17 cellular contexts compared by ENCODE assay signal in the genomic region with DNA sequence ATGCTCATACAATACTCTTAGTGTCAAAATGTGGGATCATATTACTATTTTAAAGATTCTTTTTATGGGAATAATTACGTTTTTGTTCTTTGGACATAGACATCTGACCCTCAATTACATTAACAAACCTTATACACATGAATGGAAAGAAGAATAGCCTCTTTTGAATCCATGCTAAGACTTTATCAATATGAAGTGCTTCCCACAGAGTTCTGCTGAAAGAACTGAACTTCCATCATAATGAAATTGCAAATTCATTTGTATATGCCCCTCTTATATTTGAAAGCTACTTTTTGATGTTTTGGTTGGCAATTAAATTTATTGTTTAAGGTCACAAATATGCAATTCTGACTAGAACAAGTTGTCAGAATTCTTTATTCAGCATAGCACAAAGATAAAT.
DNase-seq lines count a peak whose midpoint lies in the region; ATAC-seq and TF ChIP-seq lines count a peak whose summit lies in the region.
"Had no signal": no experiment of that assay in that cellular context is flagged by ENCODE, and none has a peak within 500 bp of the region (broad histone marks: within the 10 kb centered on the region; RNA-seq: fewer than 3 reads in every experiment).

No MANE protein-coding gene starts in this region.

- H3K4me3 ChIP-seq in HUES48 (ENCODE audit: low read depth, low read length) (no peak overlapping the region), Karpas-422 (ENCODE audit: low read length) (no peak overlapping the region), aorta (ENCODE audit: low read length in 2 of 2) (no peak overlapping the region)
- H3K4me3 ChIP-seq: HAP-1 had no signal

- CTCF ChIA-PET in WTC11 (lab: Charles Lee) = no interaction called here

- H4K20me1 ChIP-seq in Karpas-422 (ENCODE audit: insufficient read depth, low read depth, low read length) = no peaks in the 10 kb centered on the region

- H3K27ac ChIP-seq in HUES48 (ENCODE audit: low read depth, low read length) (peak overlapping the region; percentile 58), Karpas-422 (ENCODE audit: low read length) (peak overlapping the region; percentile 96), aorta (ENCODE audit: low read depth in 1 of 2, low read length in 2 of 2) (no peak overlapping the region)
- H3K27ac ChIP-seq: C4-2B had no signal

- H3K4me3 Mint-ChIP-seq in WTC11 = peak overlapping the region; percentile 29
- H3K4me3 Mint-ChIP-seq: CD4-positive, alpha-beta T cell; IgD-negative memory B cell had no signal

- H3K27me3 Mint-ChIP-seq in WTC11 (ENCODE audit: low read depth) = no peaks in the 10 kb centered on the region
- H3K27me3 Mint-ChIP-seq: CD4-positive, alpha-beta T cell; IgD-negative memory B cell had no signal

- DNase-seq in Karpas-422 = no peak
- no peak for DNase-seq in WTC11 (ENCODE audit: low spot score)
- DNase-seq in aorta = no peak
- no peak for DNase-seq in GM19238 (ENCODE audit: insufficient read length, low spot score)
- DNase-seq: ACHN; AML-193; CD4-positive, alpha-beta T cell; DMS153; DMS79; GDM1; KBM-7 had no signal

- no peaks in the 10 kb centered on the region for H3K36me3 Mint-ChIP-seq in WTC11
- H3K36me3 Mint-ChIP-seq: IgD-negative memory B cell had no signal

- H3K79me2 ChIP-seq in Karpas-422 (ENCODE audit: low read length) = peaks cover 41% of the 10 kb centered on the region

- H3K36me3 ChIP-seq in HUES48 (ENCODE audit: control insufficient read depth, insufficient read depth, low read length) (no peaks in the 10 kb centered on the region), Karpas-422 (ENCODE audit: insufficient read depth, low read length) (peaks cover 9% of the 10 kb centered on the region), aorta (ENCODE audit: control insufficient read depth in 1 of 2, insufficient read depth in 2 of 2, low read length in 1 of 2) (no peaks in the 10 kb centered on the region)
- H3K36me3 ChIP-seq: HAP-1 had no signal

- H3K27ac Mint-ChIP-seq in WTC11 = no peak overlapping the region
- H3K27ac Mint-ChIP-seq: CD4-positive, alpha-beta T cell; IgD-negative memory B cell had no signal

- 31 to 48% methylated on average over 1 of the region's 1 CpG for WGBS in aorta, 2 donors

- ATAC-seq in WTC11 (no peak), aorta (ENCODE audit: low FRiP score) (no peak), GM19395 (IDR thresholded peaks at IDR 0.05; ENCODE audit: unreplicated experiment) (no peak)
- ATAC-seq: HepG2 had no signal

- H2AFZ ChIP-seq in Karpas-422 (ENCODE audit: low read length) = no peak overlapping the region

- H3K4me2 ChIP-seq in Karpas-422 (ENCODE audit: low read depth, low read length, poor library complexity, severe bottlenecking) = no peak overlapping the region

- TF ChIP-seq CTCF in WTC11 (IDR thresholded peaks at IDR 0.05) = no peak

- peaks cover 62% of the 10 kb centered on the region for H3K4me1 Mint-ChIP-seq in WTC11

- POLR2A ChIA-PET in WTC11 (lab: Charles Lee) = no interaction called here

- H3K4me1 ChIP-seq in HUES48 (ENCODE audit: control insufficient read depth, insufficient read depth, low read length) (peaks cover 43% of the 10 kb centered on the region), Karpas-422 (ENCODE audit: low read length) (peaks cover 75% of the 10 kb centered on the region), aorta (ENCODE audit: control insufficient read depth in 1 of 2, insufficient read depth in 2 of 2, low read length in 2 of 2) (no peaks in the 10 kb centered on the region)

- H3K27me3 ChIP-seq in HUES48 (ENCODE audit: control insufficient read depth, insufficient read depth, low read length) (no peaks in the 10 kb centered on the region), Karpas-422 (ENCODE audit: low read length) (no peaks in the 10 kb centered on the region), aorta (ENCODE audit: control insufficient read depth in 1 of 2, insufficient read depth in 2 of 2, low read length in 1 of 2) (no peaks in the 10 kb centered on the region)

- intact Hi-C loops in aorta (cut with DNase I) = loop anchor here (5.0 kb wide), 2 partner anchors 355 to 420 kb away; no protein-coding TSS in a partner anchor

- H3K9ac ChIP-seq in HUES48 (ENCODE audit: low read depth, low read length) (no peak overlapping the region), Karpas-422 (ENCODE audit: low read length) (no peak overlapping the region)

- H3K9me2 ChIP-seq in Karpas-422 (replicated peaks; ENCODE audit: insufficient read depth, low read length) = no peaks in the 10 kb centered on the region

- H3K9me3 Mint-ChIP-seq in WTC11 = 0 out of 2 replicates have a peak, but pooled peaks cover 3% of the 10 kb centered on the region
- H3K9me3 Mint-ChIP-seq: CD4-positive, alpha-beta T cell; IgD-negative memory B cell had no signal

- H3K9me3 ChIP-seq in HUES48 (ENCODE audit: control insufficient read depth, insufficient read depth, low read length) = no peaks in the 10 kb centered on the region
- H3K9me3 ChIP-seq in Karpas-422 (ENCODE audit: low read length) = no peaks in the 10 kb centered on the region
- H3K9me3 ChIP-seq in aorta (ENCODE audit: control insufficient read depth, low read length) = no peaks in the 10 kb centered on the region
- H3K9me3 ChIP-seq: HAP-1 had no signal

TF ChIP-seq in WTC11, 78 proteins besides CTCF, POLR2A, EP300 and RAD21:
- TF ChIP-seq, protein P1, sequence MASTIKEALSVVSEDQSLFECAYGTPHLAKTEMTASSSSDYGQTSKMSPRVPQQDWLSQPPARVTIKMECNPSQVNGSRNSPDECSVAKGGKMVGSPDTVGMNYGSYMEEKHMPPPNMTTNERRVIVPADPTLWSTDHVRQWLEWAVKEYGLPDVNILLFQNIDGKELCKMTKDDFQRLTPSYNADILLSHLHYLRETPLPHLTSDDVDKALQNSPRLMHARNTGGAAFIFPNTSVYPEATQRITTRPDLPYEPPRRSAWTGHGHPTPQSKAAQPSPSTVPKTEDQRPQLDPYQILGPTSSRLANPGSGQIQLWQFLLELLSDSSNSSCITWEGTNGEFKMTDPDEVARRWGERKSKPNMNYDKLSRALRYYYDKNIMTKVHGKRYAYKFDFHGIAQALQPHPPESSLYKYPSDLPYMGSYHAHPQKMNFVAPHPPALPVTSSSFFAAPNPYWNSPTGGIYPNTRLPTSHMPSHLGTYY (CRISPR knock-in tag; IDR thresholded peaks at IDR 0.05) = no peak
- no peak for TF ChIP-seq GTF2I (CRISPR knock-in tag; conservative IDR thresholded peaks at IDR 0.05)
- no peak for TF ChIP-seq RELA (CRISPR knock-in tag; IDR thresholded peaks at IDR 0.05; ENCODE audit: borderline replicate concordance)
- TF ChIP-seq, protein P2, sequence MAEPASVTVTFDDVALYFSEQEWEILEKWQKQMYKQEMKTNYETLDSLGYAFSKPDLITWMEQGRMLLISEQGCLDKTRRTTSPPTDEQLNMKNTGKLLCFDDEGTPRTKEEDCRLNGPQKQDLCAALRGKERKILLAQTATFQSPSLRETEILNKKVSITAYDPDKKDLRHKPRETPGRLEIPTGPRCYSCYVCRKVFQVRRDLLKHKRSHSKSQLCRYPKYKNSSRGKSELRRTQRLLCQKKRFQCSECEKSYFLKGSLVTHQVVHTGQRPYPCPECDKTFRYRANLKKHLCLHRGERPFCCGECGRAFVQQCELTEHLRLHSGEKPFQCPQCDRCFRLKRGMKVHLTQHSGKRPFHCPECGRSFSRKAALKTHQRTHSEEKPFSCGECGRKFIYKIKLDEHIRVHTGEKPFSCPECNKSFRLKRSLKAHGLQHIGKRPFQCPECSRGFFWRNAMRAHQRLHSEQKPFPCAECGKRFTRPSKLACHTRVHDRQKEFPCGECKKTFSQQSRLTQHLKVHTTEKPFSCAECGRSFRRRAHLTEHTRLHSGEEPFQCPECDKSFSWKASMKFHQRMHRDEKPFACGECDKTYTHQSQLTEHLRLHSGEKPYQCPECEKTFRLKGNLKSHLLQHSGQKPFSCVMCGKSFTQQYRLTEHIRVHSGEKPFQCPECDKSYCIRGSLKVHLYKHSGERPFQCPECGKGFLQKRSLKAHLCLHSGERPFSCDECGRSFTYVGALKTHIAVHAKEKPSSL (CRISPR knock-in tag; conservative IDR thresholded peaks at IDR 0.05) = no peak
- TF ChIP-seq EMX1 (CRISPR knock-in tag; IDR thresholded peaks at IDR 0.05) = no peak
- TF ChIP-seq CBFB (CRISPR knock-in tag; IDR thresholded peaks at IDR 0.05; ENCODE audit: low read depth) = no peak
- TF ChIP-seq ETV6 (CRISPR knock-in tag; IDR thresholded peaks at IDR 0.05) = no peak
- TF ChIP-seq, protein P3, sequence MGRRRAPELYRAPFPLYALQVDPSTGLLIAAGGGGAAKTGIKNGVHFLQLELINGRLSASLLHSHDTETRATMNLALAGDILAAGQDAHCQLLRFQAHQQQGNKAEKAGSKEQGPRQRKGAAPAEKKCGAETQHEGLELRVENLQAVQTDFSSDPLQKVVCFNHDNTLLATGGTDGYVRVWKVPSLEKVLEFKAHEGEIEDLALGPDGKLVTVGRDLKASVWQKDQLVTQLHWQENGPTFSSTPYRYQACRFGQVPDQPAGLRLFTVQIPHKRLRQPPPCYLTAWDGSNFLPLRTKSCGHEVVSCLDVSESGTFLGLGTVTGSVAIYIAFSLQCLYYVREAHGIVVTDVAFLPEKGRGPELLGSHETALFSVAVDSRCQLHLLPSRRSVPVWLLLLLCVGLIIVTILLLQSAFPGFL (CRISPR knock-in tag; IDR thresholded peaks at IDR 0.05; ENCODE audit: borderline replicate concordance) = no peak
- TF ChIP-seq ZNF396 (CRISPR knock-in tag; IDR thresholded peaks at IDR 0.05; ENCODE audit: borderline replicate concordance) = no peak
- TF ChIP-seq ATF1 (CRISPR knock-in tag; IDR thresholded peaks at IDR 0.05) = no peak

Comparison
In these comparisons a context has a peak if more than half of its experiments do, and no peak if none do; other contexts are left out.
1. H3K27ac ChIP-seq: peak in HUES48 (single experiment) and Karpas-422 (single experiment); none in aorta (0 of 2).